Comparison of ENCODE assay signal across 1 cellular context in genomic region chr7:134469622-134470021, GRCh38.
A peak's percentile ranks its signal among the peaks of the same experiment; 100 is the strongest.
TF ChIP-seq lines count a peak whose summit lies in the region.

No MANE protein-coding gene starts in this region.

TF ChIP-seq in HepG2, 621 proteins besides CTCF, POLR2A, EP300 and RAD21 (continued from another document and continues in another):
- TF ChIP-seq TERF1 (CRISPR knock-in tag; IDR thresholded peaks at IDR 0.05) (no peak), ZNF703 (CRISPR knock-in tag; IDR thresholded peaks at IDR 0.05; ENCODE audit: borderline replicate concordance) (no peak), ELF3 (CRISPR knock-in tag; IDR thresholded peaks at IDR 0.05) (peak; percentile 60; the same call in 1 of the 2 replicates), TEAD3 (CRISPR knock-in tag; optimal IDR thresholded peaks at IDR 0.05; ENCODE audit: borderline replicate concordance) (no peak), REL (CRISPR knock-in tag; conservative IDR thresholded peaks at IDR 0.05) (no peak), SIN3B (IDR thresholded peaks at IDR 0.05; ENCODE audit: low read length) (no peak), TRIM24 (CRISPR knock-in tag; IDR thresholded peaks at IDR 0.05) (no peak), MAFF (IDR thresholded peaks at IDR 0.05; ENCODE audit: low read depth, low read length) (no peak), CREB1 (IDR thresholded peaks at IDR 0.05) (no peak), CREB1 (CRISPR knock-in tag; IDR thresholded peaks at IDR 0.05) (peak; percentile 53; the same call in 1 of the 2 replicates), GABPB1 (CRISPR knock-in tag; IDR thresholded peaks at IDR 0.05) (no peak), ZNF614 (CRISPR knock-in tag; IDR thresholded peaks at IDR 0.05; ENCODE audit: borderline replicate concordance) (no peak), DDIT3 (CRISPR knock-in tag; IDR thresholded peaks at IDR 0.05) (no peak), KDM6A (CRISPR knock-in tag; IDR thresholded peaks at IDR 0.05; ENCODE audit: low read depth) (no peak), ZMYM4 (CRISPR knock-in tag; IDR thresholded peaks at IDR 0.05) (no peak), FOXM1 (CRISPR knock-in tag; IDR thresholded peaks at IDR 0.05) (no peak), NR2F2 (IDR thresholded peaks at IDR 0.05; ENCODE audit: borderline replicate concordance, low read depth) (no peak), TOPORS (CRISPR knock-in tag; IDR thresholded peaks at IDR 0.05) (no peak), HES4 (CRISPR knock-in tag; IDR thresholded peaks at IDR 0.05; ENCODE audit: borderline replicate concordance) (no peak), CHD4 (IDR thresholded peaks at IDR 0.05; ENCODE audit: borderline replicate concordance, low read length) (no peak), MIXL1 (CRISPR knock-in tag; IDR thresholded peaks at IDR 0.05) (no peak), ADNP (CRISPR knock-in tag; IDR thresholded peaks at IDR 0.05) (no peak), ZFX (CRISPR knock-in tag; IDR thresholded peaks at IDR 0.05; ENCODE audit: low read depth) (no peak), ZNF329 (CRISPR knock-in tag; IDR thresholded peaks at IDR 0.05; ENCODE audit: low read depth) (no peak), HNF1B (CRISPR knock-in tag; IDR thresholded peaks at IDR 0.05) (peak; percentile 55), BCL6 (CRISPR knock-in tag; IDR thresholded peaks at IDR 0.05) (no peak), REXO4 (CRISPR knock-in tag; IDR thresholded peaks at IDR 0.05; ENCODE audit: borderline replicate concordance) (no peak), KDM5B (CRISPR knock-in tag; IDR thresholded peaks at IDR 0.05; ENCODE audit: borderline replicate concordance) (no peak), SRY (CRISPR knock-in tag; IDR thresholded peaks at IDR 0.05) (no peak), BHLHE40 (IDR thresholded peaks at IDR 0.05; ENCODE audit: low read length) (no peak), ZHX1 (CRISPR knock-in tag; IDR thresholded peaks at IDR 0.05; ENCODE audit: low read depth) (no peak)
- TF ChIP-seq, protein P1, sequence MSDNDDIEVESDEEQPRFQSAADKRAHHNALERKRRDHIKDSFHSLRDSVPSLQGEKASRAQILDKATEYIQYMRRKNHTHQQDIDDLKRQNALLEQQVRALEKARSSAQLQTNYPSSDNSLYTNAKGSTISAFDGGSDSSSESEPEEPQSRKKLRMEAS (IDR thresholded peaks at IDR 0.05): no peak
- TF ChIP-seq, protein P2, sequence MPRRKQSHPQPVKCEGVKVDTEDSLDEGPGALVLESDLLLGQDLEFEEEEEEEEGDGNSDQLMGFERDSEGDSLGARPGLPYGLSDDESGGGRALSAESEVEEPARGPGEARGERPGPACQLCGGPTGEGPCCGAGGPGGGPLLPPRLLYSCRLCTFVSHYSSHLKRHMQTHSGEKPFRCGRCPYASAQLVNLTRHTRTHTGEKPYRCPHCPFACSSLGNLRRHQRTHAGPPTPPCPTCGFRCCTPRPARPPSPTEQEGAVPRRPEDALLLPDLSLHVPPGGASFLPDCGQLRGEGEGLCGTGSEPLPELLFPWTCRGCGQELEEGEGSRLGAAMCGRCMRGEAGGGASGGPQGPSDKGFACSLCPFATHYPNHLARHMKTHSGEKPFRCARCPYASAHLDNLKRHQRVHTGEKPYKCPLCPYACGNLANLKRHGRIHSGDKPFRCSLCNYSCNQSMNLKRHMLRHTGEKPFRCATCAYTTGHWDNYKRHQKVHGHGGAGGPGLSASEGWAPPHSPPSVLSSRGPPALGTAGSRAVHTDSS (CRISPR knock-in tag; conservative IDR thresholded peaks at IDR 0.05): no peak
- TF ChIP-seq, protein P3, sequence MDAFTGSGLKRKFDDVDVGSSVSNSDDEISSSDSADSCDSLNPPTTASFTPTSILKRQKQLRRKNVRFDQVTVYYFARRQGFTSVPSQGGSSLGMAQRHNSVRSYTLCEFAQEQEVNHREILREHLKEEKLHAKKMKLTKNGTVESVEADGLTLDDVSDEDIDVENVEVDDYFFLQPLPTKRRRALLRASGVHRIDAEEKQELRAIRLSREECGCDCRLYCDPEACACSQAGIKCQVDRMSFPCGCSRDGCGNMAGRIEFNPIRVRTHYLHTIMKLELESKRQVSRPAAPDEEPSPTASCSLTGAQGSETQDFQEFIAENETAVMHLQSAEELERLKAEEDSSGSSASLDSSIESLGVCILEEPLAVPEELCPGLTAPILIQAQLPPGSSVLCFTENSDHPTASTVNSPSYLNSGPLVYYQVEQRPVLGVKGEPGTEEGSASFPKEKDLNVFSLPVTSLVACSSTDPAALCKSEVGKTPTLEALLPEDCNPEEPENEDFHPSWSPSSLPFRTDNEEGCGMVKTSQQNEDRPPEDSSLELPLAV (CRISPR knock-in tag; conservative IDR thresholded peaks at IDR 0.05; ENCODE audit: low read depth): no peak
- TF ChIP-seq, protein P4, sequence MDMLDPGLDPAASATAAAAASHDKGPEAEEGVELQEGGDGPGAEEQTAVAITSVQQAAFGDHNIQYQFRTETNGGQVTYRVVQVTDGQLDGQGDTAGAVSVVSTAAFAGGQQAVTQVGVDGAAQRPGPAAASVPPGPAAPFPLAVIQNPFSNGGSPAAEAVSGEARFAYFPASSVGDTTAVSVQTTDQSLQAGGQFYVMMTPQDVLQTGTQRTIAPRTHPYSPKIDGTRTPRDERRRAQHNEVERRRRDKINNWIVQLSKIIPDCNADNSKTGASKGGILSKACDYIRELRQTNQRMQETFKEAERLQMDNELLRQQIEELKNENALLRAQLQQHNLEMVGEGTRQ (IDR thresholded peaks at IDR 0.05; ENCODE audit: low read depth, low read length): no peak
- TF ChIP-seq, protein P4 (CRISPR knock-in tag; IDR thresholded peaks at IDR 0.05; ENCODE audit: borderline replicate concordance): no peak
- TF ChIP-seq, protein P5, sequence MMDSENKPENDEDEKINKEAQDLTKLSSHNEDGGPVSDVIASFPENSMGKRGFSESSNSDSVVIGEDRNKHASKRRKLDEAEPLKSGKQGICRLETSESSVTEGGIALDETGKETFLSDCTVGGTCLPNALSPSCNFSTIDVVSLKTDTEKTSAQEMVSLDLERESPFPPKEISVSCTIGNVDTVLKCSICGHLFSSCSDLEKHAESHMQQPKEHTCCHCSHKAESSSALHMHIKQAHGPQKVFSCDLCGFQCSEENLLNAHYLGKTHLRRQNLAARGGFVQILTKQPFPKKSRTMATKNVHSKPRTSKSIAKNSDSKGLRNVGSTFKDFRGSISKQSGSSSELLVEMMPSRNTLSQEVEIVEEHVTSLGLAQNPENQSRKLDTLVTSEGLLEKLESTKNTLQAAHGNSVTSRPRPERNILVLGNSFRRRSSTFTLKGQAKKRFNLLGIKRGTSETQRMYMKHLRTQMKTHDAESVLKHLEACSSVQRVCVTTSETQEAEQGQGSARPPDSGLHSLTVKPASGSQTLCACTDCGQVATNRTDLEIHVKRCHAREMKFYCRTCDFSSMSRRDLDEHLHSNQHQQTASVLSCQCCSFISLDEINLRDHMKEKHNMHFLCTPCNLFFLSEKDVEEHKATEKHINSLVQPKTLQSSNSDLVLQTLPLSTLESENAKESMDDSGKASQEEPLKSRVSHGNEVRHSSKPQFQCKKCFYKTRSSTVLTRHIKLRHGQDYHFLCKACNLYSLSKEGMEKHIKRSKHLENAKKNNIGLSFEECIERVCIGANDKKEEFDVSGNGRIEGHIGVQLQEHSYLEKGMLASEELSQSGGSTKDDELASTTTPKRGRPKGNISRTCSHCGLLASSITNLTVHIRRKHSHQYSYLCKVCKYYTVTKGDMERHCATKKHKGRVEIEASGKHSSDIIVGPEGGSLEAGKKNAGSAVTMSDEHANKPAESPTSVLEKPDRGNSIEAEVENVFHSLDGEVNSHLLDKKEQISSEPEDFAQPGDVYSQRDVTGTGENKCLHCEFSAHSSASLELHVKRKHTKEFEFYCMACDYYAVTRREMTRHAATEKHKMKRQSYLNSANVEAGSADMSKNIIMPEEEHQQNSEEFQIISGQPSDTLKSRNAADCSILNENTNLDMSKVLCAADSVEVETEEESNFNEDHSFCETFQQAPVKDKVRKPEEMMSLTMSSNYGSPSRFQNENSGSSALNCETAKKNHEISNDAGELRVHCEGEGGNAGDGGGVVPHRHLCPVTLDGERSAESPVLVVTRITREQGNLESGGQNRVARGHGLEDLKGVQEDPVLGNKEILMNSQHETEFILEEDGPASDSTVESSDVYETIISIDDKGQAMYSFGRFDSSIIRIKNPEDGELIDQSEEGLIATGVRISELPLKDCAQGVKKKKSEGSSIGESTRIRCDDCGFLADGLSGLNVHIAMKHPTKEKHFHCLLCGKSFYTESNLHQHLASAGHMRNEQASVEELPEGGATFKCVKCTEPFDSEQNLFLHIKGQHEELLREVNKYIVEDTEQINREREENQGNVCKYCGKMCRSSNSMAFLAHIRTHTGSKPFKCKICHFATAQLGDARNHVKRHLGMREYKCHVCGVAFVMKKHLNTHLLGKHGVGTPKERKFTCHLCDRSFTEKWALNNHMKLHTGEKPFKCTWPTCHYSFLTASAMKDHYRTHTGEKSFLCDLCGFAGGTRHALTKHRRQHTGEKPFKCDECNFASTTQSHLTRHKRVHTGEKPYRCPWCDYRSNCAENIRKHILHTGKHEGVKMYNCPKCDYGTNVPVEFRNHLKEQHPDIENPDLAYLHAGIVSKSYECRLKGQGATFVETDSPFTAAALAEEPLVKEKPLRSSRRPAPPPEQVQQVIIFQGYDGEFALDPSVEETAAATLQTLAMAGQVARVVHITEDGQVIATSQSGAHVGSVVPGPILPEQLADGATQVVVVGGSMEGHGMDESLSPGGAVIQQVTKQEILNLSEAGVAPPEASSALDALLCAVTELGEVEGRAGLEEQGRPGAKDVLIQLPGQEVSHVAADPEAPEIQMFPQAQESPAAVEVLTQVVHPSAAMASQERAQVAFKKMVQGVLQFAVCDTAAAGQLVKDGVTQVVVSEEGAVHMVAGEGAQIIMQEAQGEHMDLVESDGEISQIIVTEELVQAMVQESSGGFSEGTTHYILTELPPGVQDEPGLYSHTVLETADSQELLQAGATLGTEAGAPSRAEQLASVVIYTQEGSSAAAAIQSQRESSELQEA (CRISPR knock-in tag; IDR thresholded peaks at IDR 0.05; ENCODE audit: not compliant biosample characterization): no peak
- TF ChIP-seq, protein P6, sequence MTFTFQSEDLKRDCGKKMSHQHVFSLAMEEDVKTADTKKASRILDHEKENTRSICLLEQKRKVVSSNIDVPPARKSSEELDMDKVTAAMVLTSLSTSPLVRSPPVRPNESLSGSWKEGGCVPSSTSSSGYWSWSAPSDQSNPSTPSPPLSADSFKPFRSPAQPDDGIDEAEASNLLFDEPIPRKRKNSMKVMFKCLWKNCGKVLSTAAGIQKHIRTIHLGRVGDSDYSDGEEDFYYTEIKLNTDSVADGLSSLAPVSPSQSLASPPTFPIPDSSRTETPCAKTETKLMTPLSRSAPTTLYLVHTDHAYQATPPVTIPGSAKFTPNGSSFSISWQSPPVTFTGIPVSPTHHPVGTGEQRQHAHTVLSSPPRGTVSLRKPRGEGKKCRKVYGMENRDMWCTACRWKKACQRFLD (CRISPR knock-in tag; IDR thresholded peaks at IDR 0.05; ENCODE audit: borderline replicate concordance): no peak
